8 cellular contexts compared by ENCODE assay signal in genomic region chr2:113175101-113175628, GRCh38. TPM values are rescaled to one million over a fixed set of nuclear protein-coding genes. Genes with fewer than 3 reads are reported as not detected.
A peak's percentile ranks its signal among the peaks of the same experiment; 100 is the strongest.
DNase-seq lines count a peak whose midpoint lies in the region; ATAC-seq and TF ChIP-seq lines count a peak whose summit lies in the region.

No MANE protein-coding gene starts in this region.

- H3K9me3 Mint-ChIP-seq in natural killer cell = peaks cover 0 to 2% of the 10 kb centered on the region in 2 donors

- intact Hi-C loops in natural killer cell (cut with micrococcal nuclease) = loop anchor here (5.0 to 10.0 kb wide), 2 partner anchors 543 to 720 kb away; partner anchors contain the start of gene ACTR3

- peak overlapping the region; percentile 97 for H3K4me3 ChIP-seq in DOHH2 (ENCODE audit: low read length)
- H3K4me3 ChIP-seq in osteoblast (ENCODE audit: insufficient read depth, low read length) = no peak overlapping the region

- peaks cover 71 to 82% of the 10 kb centered on the region in 2 donors for H3K4me1 Mint-ChIP-seq in natural killer cell

- peaks cover 70% of the 10 kb centered on the region for H3K79me2 ChIP-seq in DOHH2 (ENCODE audit: control insufficient read depth, low read length)
- no peaks in the 10 kb centered on the region for H3K79me2 ChIP-seq in osteoblast (ENCODE audit: insufficient read depth, low read length)

- H3K36me3 Mint-ChIP-seq in natural killer cell = no peaks in the 10 kb centered on the region

- H3K9me2 ChIP-seq in DOHH2 (replicated peaks; ENCODE audit: control insufficient read depth, low read length) = no peaks in the 10 kb centered on the region

- H3K27me3 Mint-ChIP-seq in natural killer cell (ENCODE audit: low read depth in 2 of 2) = no peaks in the 10 kb centered on the region

- H3K4me3 Mint-ChIP-seq in natural killer cell = peak overlapping the region; percentile 85

- no peaks in the 10 kb centered on the region for H3K27me3 ChIP-seq in DOHH2 (ENCODE audit: control insufficient read depth, low read length)
- H3K27me3 ChIP-seq in osteoblast (ENCODE audit: insufficient read depth, low read length) = no peaks in the 10 kb centered on the region

- H3K27ac ChIP-seq in DOHH2 (ENCODE audit: low read depth, low read length) = peak overlapping the region; percentile 93
- H3K27ac ChIP-seq in substantia nigra (ENCODE audit: low read depth, low read length, poor library complexity, severe bottlenecking) = no peak overlapping the region
- H3K27ac ChIP-seq in osteoblast (ENCODE audit: low read depth, low read length) = no peak overlapping the region

- peaks cover 11% of the 10 kb centered on the region for H3F3A ChIP-seq in DOHH2 (ENCODE audit: control insufficient read depth, insufficient read depth)

- peaks cover 59% of the 10 kb centered on the region for H3K36me3 ChIP-seq in DOHH2 (ENCODE audit: control insufficient read depth, low read length)
- no peaks in the 10 kb centered on the region for H3K36me3 ChIP-seq in osteoblast (ENCODE audit: insufficient read depth, low read length)

- no peak for TF ChIP-seq CTCF in DOHH2 (IDR thresholded peaks at IDR 0.05; ENCODE audit: low read depth, low read length, poor library complexity, severe bottlenecking)
- no peak for TF ChIP-seq CTCF in natural killer cell (IDR thresholded peaks at IDR 0.05)
- no peak for TF ChIP-seq CTCF in osteoblast (IDR thresholded peaks at IDR 0.05; ENCODE audit: extremely low read depth, low read depth, low read length)

- no peak overlapping the region for H2AFZ ChIP-seq in osteoblast (ENCODE audit: low read length)

- ATAC-seq in GM21390 (IDR thresholded peaks at IDR 0.05; ENCODE audit: unreplicated experiment) (peak; percentile 67), natural killer cell (peak; percentile 57 to 77 (median 73))

- H4K20me1 ChIP-seq in DOHH2 (ENCODE audit: control insufficient read depth, insufficient read depth, low read depth, low read length) (peaks cover 36% of the 10 kb centered on the region), osteoblast (ENCODE audit: insufficient read depth, low read length) (no peaks in the 10 kb centered on the region)

- peaks cover 33% of the 10 kb centered on the region for H3K4me1 ChIP-seq in DOHH2 (ENCODE audit: control insufficient read depth, low read length)
- no peaks in the 10 kb centered on the region for H3K4me1 ChIP-seq in osteoblast (ENCODE audit: insufficient read depth, low read length)

- H3K9me3 ChIP-seq in DOHH2 (ENCODE audit: control insufficient read depth, insufficient read depth, low read length) = no peaks in the 10 kb centered on the region
- H3K9me3 ChIP-seq in osteoblast (ENCODE audit: low read depth, low read length) = no peaks in the 10 kb centered on the region

- H3K4me2 ChIP-seq in DOHH2 (ENCODE audit: low read length) = peak overlapping the region; percentile 100
- H3K4me2 ChIP-seq in osteoblast (ENCODE audit: insufficient read depth, low read length) = no peak overlapping the region

- DNase-seq in HT1080 (ENCODE audit: low read depth) = peak; percentile 39
- peak; percentile 57 for DNase-seq in activated T-helper 1 cell treated with Interleukin-2 at 50 U/mL for 16 hours (ENCODE audit: low read depth)
- peak; percentile 67 for DNase-seq in natural killer cell
- no peak for DNase-seq in substantia nigra (lab: John Stamatoyannopoulos, UW)
- DNase-seq in NCI-H1436 (lab: John Stamatoyannopoulos, UW) = no peak
- no peak for DNase-seq in osteoblast (ENCODE audit: insufficient read length, low spot score, missing footprints)

- peak overlapping the region; percentile 85 to 91 for H3K27ac Mint-ChIP-seq in natural killer cell

RNA-seq across cellular contexts. Expression of gene PSD4, which starts 1.4 kb away (rescaled TPM):
- 41.6 and 44.5 TPM in 2 replicates for total RNA-seq in HT1080 (2014; rRNA removed; shearing (Covaris generic))
- 8.3 and 8.4 TPM in 2 replicates for polyA plus RNA-seq in HT1080 (2015; cell fraction: cytosol; rRNA removed)
- polyA plus RNA-seq in HT1080 (2015; cell fraction: nucleus; rRNA removed) = 29.0 and 32.7 TPM in 2 replicates
- total RNA-seq in natural killer cell (100 to 1,000 TPM; 280 to 347 (median 340) TPM), osteoblast (1.2 and 1.8 TPM in 2 replicates)

RNA-seq across cellular contexts. Expression of gene IL1RN, which starts 47.8 kb away (rescaled TPM):
- 0.10 TPM in 1 of 2 replicates, not detected in the other for total RNA-seq in HT1080 (2014; rRNA removed; shearing (Covaris generic))
- polyA plus RNA-seq in HT1080 (2015; cell fraction: cytosol; rRNA removed) = not detected in 2 replicates
- not detected in 2 replicates for polyA plus RNA-seq in HT1080 (2015; cell fraction: nucleus; rRNA removed)
- total RNA-seq in natural killer cell (10 to 100 TPM in 1 of 3 donors, under 1 TPM in 2; 0.52 to 36.6 (median 0.91) TPM), osteoblast (not detected in 2 replicates)

Comparison
In these comparisons a context has a peak if more than half of its experiments do, and no peak if none do; other contexts are left out.
1. DNase-seq: peak in HT1080 (single experiment), activated T-helper 1 cell treated with Interleukin-2 at 50 U/mL for 16 hours (single experiment) and natural killer cell (single experiment); none in substantia nigra (0 of 49), NCI-H1436 (single experiment) and osteoblast (single experiment).
2. RNA of gene PSD4, which starts 1.4 kb away (total RNA-seq): 280 to 347 TPM in natural killer cell and 41.6 to 44.5 TPM in HT1080; 1.2 to 1.8 TPM in osteoblast; every median in the first group is over 10 times any median in the second.